Comparison of ENCODE assay signal across 18 cellular contexts in the genomic region with DNA sequence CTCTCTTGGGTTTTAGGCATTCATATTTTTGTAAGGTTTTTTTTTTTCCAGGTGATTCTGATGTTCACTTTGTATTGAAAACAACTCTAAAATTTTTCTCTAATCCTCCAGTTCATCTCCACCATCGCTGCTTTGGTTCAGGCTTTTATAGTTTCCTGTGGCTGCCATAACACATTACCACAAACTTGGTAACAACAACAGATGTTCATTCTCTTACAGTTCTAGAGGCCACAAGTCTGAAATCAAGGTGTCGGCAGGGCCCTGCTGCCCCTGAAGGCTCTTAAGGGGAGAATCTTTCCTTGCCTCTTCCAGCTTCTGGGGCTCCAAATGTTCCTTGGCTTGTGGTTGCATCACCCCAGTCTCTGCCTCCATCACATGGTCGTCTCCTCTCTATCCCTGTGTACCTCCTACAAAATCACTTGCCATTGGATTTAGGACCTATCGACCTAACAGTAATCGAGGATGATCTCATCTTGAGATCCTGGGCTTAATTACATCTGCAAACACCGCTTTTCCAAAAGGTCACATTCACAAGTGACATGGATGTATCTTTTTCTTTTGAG. TPM values are rescaled to one million over a fixed set of nuclear protein-coding genes. Genes with fewer than 3 reads are reported as not detected.
DNase-seq lines count a peak whose midpoint lies in the region; ATAC-seq, FAIRE-seq and TF ChIP-seq lines count a peak whose summit lies in the region.
"Had no signal": no experiment of that assay in that cellular context is flagged by ENCODE, and none has a peak within 500 bp of the region (broad histone marks: within the 10 kb centered on the region; RNA-seq: fewer than 3 reads in every experiment).

No MANE protein-coding gene starts in this region.

- no peaks in the 10 kb centered on the region for H3K36me3 Mint-ChIP-seq in activated naive CD8-positive, alpha-beta T cell treated with anti-CD3 and anti-CD28 coated beads for 36 hours

- intact Hi-C loops in pancreas (cut with DNase I), result no loop called here

- H3K27me3 ChIP-seq in pancreas, result no peaks in the 10 kb centered on the region
- H3K27me3 ChIP-seq: heart left ventricle, transverse colon had no signal

- H3K4me1 ChIP-seq in pancreas, result peaks cover 35 to 64% (median 40%) of the 10 kb centered on the region in 3 donors

- H3K4me1 Mint-ChIP-seq in activated naive CD8-positive, alpha-beta T cell treated with anti-CD3 and anti-CD28 coated beads for 36 hours, result peaks cover 26% of the 10 kb centered on the region

- WGBS in pancreas, 2 donors, result 88 to 89% methylated on average over 6 of the region's 6 CpGs

- H3K4me3 Mint-ChIP-seq in activated naive CD8-positive, alpha-beta T cell treated with anti-CD3 and anti-CD28 coated beads for 36 hours, result no peak overlapping the region

- H3K27ac Mint-ChIP-seq in activated naive CD8-positive, alpha-beta T cell treated with anti-CD3 and anti-CD28 coated beads for 36 hours, result peak overlapping the region; percentile 49

- no peaks in the 10 kb centered on the region for H3K27me3 Mint-ChIP-seq in activated naive CD8-positive, alpha-beta T cell treated with anti-CD3 and anti-CD28 coated beads for 36 hours

- H3K4me3 ChIP-seq in pancreas, result no peak overlapping the region
- H3K4me3 ChIP-seq: coronary artery, heart left ventricle, transverse colon had no signal

- H3K9me3 Mint-ChIP-seq in activated naive CD8-positive, alpha-beta T cell treated with anti-CD3 and anti-CD28 coated beads for 36 hours, result peaks cover 1% of the 10 kb centered on the region

- peak overlapping the region in 3 of 4 donors; percentile 40 to 76 (median 53) for H3K27ac ChIP-seq in pancreas
- H3K27ac ChIP-seq: 22Rv1, coronary artery, transverse colon had no signal

- ATAC-seq in pancreas (no peak), HG03108 (IDR thresholded peaks at IDR 0.05; ENCODE audit: unreplicated experiment) (no peak), GM19395 (IDR thresholded peaks at IDR 0.05; ENCODE audit: unreplicated experiment) (no peak)
- ATAC-seq: esophagus mucosa had no signal

- no peaks in the 10 kb centered on the region for H3K9me3 ChIP-seq in pancreas
- H3K9me3 ChIP-seq: heart left ventricle, transverse colon had no signal

- TF ChIP-seq CTCF in pancreas (IDR thresholded peaks at IDR 0.05), result no peak

- peak; percentile 42 for DNase-seq in NCI-H2171 treated with DMSO at 0.1 percent for 48 hours (lab: John Stamatoyannopoulos, UW)
- DNase-seq in NCI-H2171 (lab: John Stamatoyannopoulos, UW), result no peak
- DNase-seq in LHCN-M2 (ENCODE audit: low read depth), result peak; percentile 49
- no peak for DNase-seq in activated naive CD8-positive, alpha-beta T cell treated with anti-CD3 and anti-CD28 coated beads for 36 hours
- no peak for DNase-seq in pancreas
- no peak for DNase-seq in OCI-M2 (lab: John Stamatoyannopoulos, UW; ENCODE audit: unreplicated experiment)
- DNase-seq: activated CD8-positive, alpha-beta memory T cell treated with anti-CD3 and anti-CD28 coated beads, Interleukin-2, amount 50 U/mL, for 48 hours; amygdala; heart left ventricle; kidney; NCI-H1048; transverse colon had no signal

- H3K36me3 ChIP-seq in pancreas, result no peaks in the 10 kb centered on the region
- H3K36me3 ChIP-seq: heart left ventricle, transverse colon had no signal

- FAIRE-seq in pancreas (lab: Jason Lieb, UNC), result no peak
- FAIRE-seq: GM12892, kidney had no signal

RNA-seq across cellular contexts. Expression of a gene that starts 55.2 kb away (rescaled TPM):
- total RNA-seq in LHCN-M2 (2014; rRNA removed) (1.1 and 2.2 TPM in 2 replicates), pancreas (10 to 100 TPM; 27.0 to 46.6 (median 36.7) TPM)
- 0.39 TPM for polyA plus RNA-seq in LHCN-M2 (2012)
- 1 to 10 TPM; 2.1 to 2.5 TPM for total RNA-seq in activated naive CD8-positive, alpha-beta T cell treated with anti-CD3 and anti-CD28 coated beads for 36 hours
- 10 to 100 TPM in 1 of 2 donors, 1 to 10 TPM in 1; 6.0 to 10.7 TPM for polyA plus RNA-seq in pancreas

Comparison
In these comparisons a context has a peak if more than half of its experiments do, and no peak if none do; other contexts are left out.
1. DNase-seq: peak in NCI-H2171 treated with DMSO at 0.1 percent for 48 hours (single experiment) and LHCN-M2 (single experiment); none in NCI-H2171 (single experiment), activated naive CD8-positive, alpha-beta T cell treated with anti-CD3 and anti-CD28 coated beads for 36 hours (single experiment), pancreas (0 of 6) and OCI-M2 (single experiment).